1 cellular context compared by ENCODE assay signal in the genomic region with DNA sequence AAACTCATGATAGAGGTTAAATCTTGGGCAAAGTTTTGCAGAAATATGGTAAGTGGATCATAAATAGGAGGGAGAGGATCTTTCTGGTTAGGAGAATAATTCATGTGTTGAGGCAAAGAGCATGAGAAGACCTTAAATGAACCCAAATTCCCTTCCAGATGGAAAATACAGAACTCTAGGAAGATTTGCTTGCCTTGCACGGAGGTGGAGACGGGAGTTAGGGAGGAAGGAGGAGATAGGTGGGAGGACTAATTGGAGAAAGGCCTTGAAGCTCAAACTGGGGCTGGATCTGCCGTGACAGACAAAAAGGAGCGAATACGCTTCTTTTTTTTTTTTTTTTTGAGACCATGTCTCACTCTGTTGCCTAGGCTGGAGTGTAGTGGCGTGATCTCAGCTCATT.
TF ChIP-seq lines count a peak whose summit lies in the region.

No MANE protein-coding gene starts in this region.

TF ChIP-seq in HEK293T, 16 proteins besides CTCF, POLR2A, EP300 and RAD21:
- TF ChIP-seq ARNT (IDR thresholded peaks at IDR 0.05): no peak
